ENCODE assay signal across 8 cellular contexts in genomic region chr11:19076744-19077589, GRCh38. TPM values are rescaled to one million over a fixed set of nuclear protein-coding genes. Genes with fewer than 3 reads are reported as not detected.
DNase-seq lines count a peak whose midpoint lies in the region; ATAC-seq and TF ChIP-seq lines count a peak whose summit lies in the region.

No MANE protein-coding gene starts in this region.

- H3K27me3 ChIP-seq in H7 (ENCODE audit: control insufficient read depth, insufficient read depth, low read length) = no peaks in the 10 kb centered on the region; the same call in 1 of the 2 replicates

- peak; percentile 94 for ATAC-seq in left lobe of liver
- ATAC-seq in HG03025 (IDR thresholded peaks at IDR 0.05; ENCODE audit: low FRiP score, unreplicated experiment) = no peak

- H3K4me3 ChIP-seq in H7 (ENCODE audit: insufficient read depth, low read depth, low read length) (no peak overlapping the region), WI38 (ENCODE audit: low read depth, low read length) (no peak overlapping the region), cardiac fibroblast (replicated peaks in 1 of 2; ENCODE audit: low read depth in 2 of 2, low read length in 2 of 2) (no peak overlapping the region)

- H3K36me3 ChIP-seq in H7 (replicated peaks; ENCODE audit: control insufficient read depth, insufficient read depth, low read length) = no peaks in the 10 kb centered on the region

- peak; percentile 99 for TF ChIP-seq CTCF in WI38 (IDR thresholded peaks at IDR 0.05; ENCODE audit: low read depth, low read length)
- peak; percentile 95 for TF ChIP-seq CTCF in cardiac fibroblast (IDR thresholded peaks at IDR 0.05; ENCODE audit: low read depth, low read length)

- DNase-seq in ELF-1 (ENCODE audit: low read depth, low spot score) (peak; percentile 85), H7 (peak; percentile 76), NCI-H1694 (lab: John Stamatoyannopoulos, UW) (peak; percentile 26), cardiac fibroblast (ENCODE audit: low read depth in 2 of 2) (peak; percentile 55 to 56), left lobe of liver (ENCODE audit: low spot score) (peak; percentile 55)
- DNase-seq in stimulated activated CD4-positive, alpha-beta T cell treated with anti-CD3 and anti-CD28 coated beads, Interleukin-4, amount 100 ng/mL, for 48 hours (ENCODE audit: low read depth in 2 of 2) = peak; percentile 34 to 59

RNA-seq across cellular contexts. Expression of gene MRGPRX2, which starts 16.4 kb away (rescaled TPM):
- not detected in 2 replicates for total RNA-seq in H7 (2014; rRNA removed; shearing (Covaris generic))
- not detected for total RNA-seq in left lobe of liver

RNA-seq across cellular contexts. Expression of gene ZDHHC13, which starts 40.0 kb away (rescaled TPM):
- 18.3 and 19.1 TPM in 2 replicates for total RNA-seq in H7 (2014; rRNA removed; shearing (Covaris generic))
- 1.6 TPM for total RNA-seq in left lobe of liver

Comparison
In these comparisons a context has a peak if more than half of its experiments do, and no peak if none do; other contexts are left out.
1. DNase-seq: peak in every context shown above with its lines; median percentile 85 in ELF-1; 76 in H7; 56 in cardiac fibroblast; 55 in left lobe of liver; 46 in stimulated activated CD4-positive, alpha-beta T cell treated with anti-CD3 and anti-CD28 coated beads, Interleukin-4, amount 100 ng/mL, for 48 hours; 26 in NCI-H1694.